ENCODE assay signal across 21 cellular contexts in the genomic region with DNA sequence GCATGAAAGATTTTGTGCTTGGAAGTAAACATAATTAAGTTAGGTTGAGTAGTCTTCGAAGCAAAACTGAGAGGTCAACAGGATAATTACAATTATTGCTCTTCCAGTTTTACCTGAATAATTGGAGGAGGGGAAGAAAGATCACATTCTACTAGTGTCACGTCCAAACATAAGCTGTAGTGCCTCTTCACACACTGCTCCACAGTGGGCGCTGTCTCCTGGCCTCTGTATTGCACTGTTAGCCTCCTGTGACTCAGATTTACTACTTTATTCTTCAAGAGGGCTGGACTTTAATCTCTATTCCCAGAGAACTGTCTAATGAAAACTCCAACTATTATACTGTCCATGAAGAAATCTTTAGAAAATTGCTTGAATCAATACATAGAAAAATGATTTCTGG.
"Had no signal": no experiment of that assay in that cellular context is flagged by ENCODE, and none has a peak within 500 bp of the region (broad histone marks: within the 10 kb centered on the region; RNA-seq: fewer than 3 reads in every experiment).

No MANE protein-coding gene starts in this region.

- H3K27ac Mint-ChIP-seq: activated naive CD4-positive, alpha-beta T cell treated with anti-CD3 and anti-CD28 coated beads, Interleukin-2, amount 50 U/mL, for 72 hours; memory B cell; natural killer cell; progenitor cell of endocrine pancreas; stimulated activated naive B cell treated with anti-CD40 and anti-IgM and Interleukin-4, amounts not matched to agents 10 μg/mL and 1 μg/mL and 100 μg/mL, for 72 hours had no signal

- H3K27ac ChIP-seq: body of pancreas, esophagus muscularis mucosa, heart right ventricle, left lung, transverse colon had no signal

- H3K4me3 Mint-ChIP-seq: memory B cell; natural killer cell; stimulated activated naive B cell treated with anti-CD40 and anti-IgM and Interleukin-4, amounts not matched to agents 10 μg/mL and 1 μg/mL and 100 μg/mL, for 72 hours had no signal

- FAIRE-seq: frontal cortex, keratinocyte had no signal

- H3K4me1 ChIP-seq: body of pancreas, esophagus muscularis mucosa, heart right ventricle, left lung, transverse colon had no signal

- DNase-seq: activated CD4-positive, alpha-beta T cell treated with anti-CD3 and anti-CD28 coated beads, Interleukin-2, amount 50 U/mL, for 4 hours; activated effector memory CD4-positive, alpha-beta T cell treated with Interleukin-2 at 50 U/mL for 16 hours; activated T-cell treated with anti-CD3 and anti-CD28 coated beads, Interleukin-2, amount 50 U/mL, for 1 hour; amniotic stem cell; body of pancreas; heart right ventricle; left lung; natural killer cell; occipital lobe; right cardiac atrium; stimulated activated CD4-positive, alpha-beta T cell treated with anti-CD3 and anti-CD28 coated beads, Interleukin-1b, Interleukin-23, amount 100 ng/mL, for 48 hours; stimulated activated naive B cell treated with anti-CD40 and anti-IgM and Interleukin-4, amounts not matched to agents 10 μg/mL and 1 μg/mL and 100 μg/mL, for 72 hours; substantia nigra; transverse colon had no signal

- H3K9me3 ChIP-seq: body of pancreas, esophagus muscularis mucosa, heart right ventricle, transverse colon had no signal

- H3K27me3 ChIP-seq: body of pancreas, esophagus muscularis mucosa, heart right ventricle, left lung, transverse colon had no signal

- ATAC-seq: activated CD4-positive, CD25-positive, alpha-beta regulatory T cell treated with anti-CD3 and anti-CD28 coated beads, Interleukin-2, amount 50 U/mL, for 24 hours; activated naive CD4-positive, alpha-beta T cell treated with anti-CD3 and anti-CD28 coated beads, Interleukin-2, amount 50 U/mL, for 72 hours; body of pancreas; heart right ventricle; left lung; natural killer cell; right cardiac atrium; stimulated activated naive B cell treated with anti-CD40 and anti-IgM and Interleukin-4, amounts not matched to agents 10 μg/mL and 1 μg/mL and 100 μg/mL, for 72 hours had no signal

- H3K36me3 Mint-ChIP-seq: memory B cell; natural killer cell; stimulated activated naive B cell treated with anti-CD40 and anti-IgM and Interleukin-4, amounts not matched to agents 10 μg/mL and 1 μg/mL and 100 μg/mL, for 72 hours had no signal

- H3K4me3 ChIP-seq: body of pancreas, esophagus muscularis mucosa, heart right ventricle, left lung, transverse colon had no signal

- H3K4me1 Mint-ChIP-seq: memory B cell; natural killer cell; stimulated activated naive B cell treated with anti-CD40 and anti-IgM and Interleukin-4, amounts not matched to agents 10 μg/mL and 1 μg/mL and 100 μg/mL, for 72 hours had no signal

- H3K27me3 Mint-ChIP-seq: memory B cell; progenitor cell of endocrine pancreas; stimulated activated naive B cell treated with anti-CD40 and anti-IgM and Interleukin-4, amounts not matched to agents 10 μg/mL and 1 μg/mL and 100 μg/mL, for 72 hours had no signal

- H3K36me3 ChIP-seq: esophagus muscularis mucosa, heart right ventricle, left lung, transverse colon had no signal
